ENCODE assay signal across 23 cellular contexts in genomic region chr7:109473172-109473571, GRCh38.
DNase-seq lines count a peak whose midpoint lies in the region; ATAC-seq, FAIRE-seq and TF ChIP-seq lines count a peak whose summit lies in the region.
"Had no signal": no experiment of that assay in that cellular context is flagged by ENCODE, and none has a peak within 500 bp of the region (broad histone marks: within the 10 kb centered on the region; RNA-seq: fewer than 3 reads in every experiment).

No MANE protein-coding gene starts in this region.

- no peak overlapping the region for H3K27ac ChIP-seq in SK-N-SH (ENCODE audit: low read depth in 2 of 2, low read length in 1 of 2)
- no peak overlapping the region for H3K27ac ChIP-seq in K562 (ENCODE audit: extremely low read depth, low read depth, low read length)
- H3K27ac ChIP-seq: 22Rv1, BLaER1 had no signal

- H3K9me3 ChIP-seq in SK-N-SH (no peaks in the 10 kb centered on the region), K562 (replicated peaks; ENCODE audit: control insufficient read depth, insufficient read depth, low read depth, low read length) (0 out of 2 replicates have a peak, but pooled peaks cover 2% of the 10 kb centered on the region)
- H3K9me3 ChIP-seq: BE2C, BLaER1 had no signal

- H3K9me2 ChIP-seq in SK-N-SH = no peaks in the 10 kb centered on the region

- TF ChIP-seq RAD21 in SK-N-SH (IDR thresholded peaks at IDR 0.05; ENCODE audit: low read length) (no peak), K562 (CRISPR knock-in tag; conservative IDR thresholded peaks at IDR 0.05 in 1 of 2, IDR thresholded peaks at IDR 0.05 in 1 of 2) (no peak)

- ATAC-seq in SK-N-SH treated with all-trans-retinoic acid at 6 μM for 48 hours (no peak), K562 (no peak)

- no peak for TF ChIP-seq POLR2A in K562 (conservative IDR thresholded peaks at IDR 0.05)

- CTCF ChIA-PET in SK-N-SH (lab: Yijun Ruan, JAX) = no interaction called here
- CTCF ChIA-PET in K562 (lab: Yijun Ruan, JAX; ENCODE audit: low intra/inter-chr PET ratio) = no interaction called here

- no peak for TF ChIP-seq CTCF in SK-N-SH (IDR thresholded peaks at IDR 0.05)
- TF ChIP-seq CTCF in K562 (IDR thresholded peaks at IDR 0.05 in 2 of 3, conservative IDR thresholded peaks at IDR 0.05 in 1 of 3; ENCODE audit: insufficient read depth in 2 of 3, low read depth in 1 of 3, low read length in 3 of 3) = no peak

- FAIRE-seq in A204.1 (lab: Jason Lieb, UNC) (peak; percentile 32), K562 (lab: Jason Lieb, UNC) (no peak)
- FAIRE-seq: GM12891, GM19239 had no signal

- DNase-seq in SK-N-SH (no peak), K562 (ENCODE audit: extremely low read depth in 1 of 4, low spot score in 3 of 4) (no peak), hippocampal formation (lab: John Stamatoyannopoulos, UW) (no peak)
- DNase-seq: ACHN; BE2C; C1 segment of cervical spinal cord; CD4-positive, alpha-beta memory T cell; CD4-positive, CD25-positive, alpha-beta regulatory T cell; CD8-positive, alpha-beta memory T cell; COR-L47; DMS 273 treated with DMSO at 0.1 percent for 48 hours; DMS153; DMS53; DMS79; DND-41; EL; GF-D8 had no signal

- H3K9me1 ChIP-seq in K562 (ENCODE audit: control insufficient read depth, insufficient read depth, low read length) = no peaks in the 10 kb centered on the region

- H3K27me3 ChIP-seq in SK-N-SH (ENCODE audit: insufficient read depth) (no peaks in the 10 kb centered on the region), K562 (ENCODE audit: control insufficient read depth in 2 of 2, insufficient read depth in 2 of 2, low read length in 2 of 2) (no peaks in the 10 kb centered on the region)
- H3K27me3 ChIP-seq: BE2C, BLaER1 had no signal

- H4K20me1 ChIP-seq in SK-N-SH (ENCODE audit: insufficient read depth) = no peaks in the 10 kb centered on the region
- no peaks in the 10 kb centered on the region for H4K20me1 ChIP-seq in K562 (replicated peaks; ENCODE audit: control insufficient read depth, insufficient read depth, low read length)
- H4K20me1 ChIP-seq: BLaER1 had no signal

- H3F3A ChIP-seq in SK-N-SH (replicated peaks; ENCODE audit: insufficient read depth) = no peaks in the 10 kb centered on the region

- H3K9ac ChIP-seq in SK-N-SH = no peak overlapping the region
- no peak overlapping the region for H3K9ac ChIP-seq in K562 (ENCODE audit: insufficient read depth in 1 of 2, low read depth in 2 of 2, low read length in 2 of 2)
- H3K9ac ChIP-seq: BLaER1 had no signal

- BruUV-seq in K562 (replicated peaks; lab: Mats Ljungman, UMichigan) = no TSS peak

- POLR2A ChIA-PET in SK-N-SH (lab: Yijun Ruan, JAX) = no interaction called here
- POLR2A ChIA-PET in K562 (lab: Yijun Ruan, JAX) = no interaction called here

- H2AFZ ChIP-seq in SK-N-SH (ENCODE audit: low read depth) = no peak overlapping the region
- no peak overlapping the region for H2AFZ ChIP-seq in K562 (ENCODE audit: low read depth, low read length)

- 51% methylated on average over 1 of the region's 1 CpG for WGBS in SK-N-SH (ENCODE audit: low lambda C conversion rate)
- WGBS in K562 (ENCODE audit: insufficient coverage, low coverage, missing lambda C conversion rate) = 5% methylated on average over 1 of the region's 1 CpG

- no peak overlapping the region for H3K4me3 ChIP-seq in SK-N-SH (ENCODE audit: low read depth in 2 of 2, low read length in 1 of 2)
- no peak overlapping the region for H3K4me3 ChIP-seq in K562
- H3K4me3 ChIP-seq: BLaER1 had no signal

- H3K79me2 ChIP-seq in SK-N-SH (ENCODE audit: insufficient read depth) (no peaks in the 10 kb centered on the region), K562 (ENCODE audit: control insufficient read depth, insufficient read depth, low read length) (no peaks in the 10 kb centered on the region)

- no peak overlapping the region for H3K4me2 ChIP-seq in SK-N-SH
- no peak overlapping the region for H3K4me2 ChIP-seq in K562 (ENCODE audit: insufficient read depth, low read length)
- H3K4me2 ChIP-seq: BLaER1 had no signal

- intact Hi-C loops in K562 (cut with micrococcal nuclease) = no loop called here

- in situ Hi-C loops in K562 (cut with MboI) = no loop called here

- H3K36me3 ChIP-seq in SK-N-SH (replicated peaks in 1 of 2; ENCODE audit: control insufficient read depth in 1 of 2, insufficient read depth in 2 of 2, low read length in 1 of 2) = no peaks in the 10 kb centered on the region
- no peaks in the 10 kb centered on the region for H3K36me3 ChIP-seq in K562 (ENCODE audit: control insufficient read depth, insufficient read depth, low read length)
- H3K36me3 ChIP-seq: BE2C, BLaER1 had no signal

- H3K4me1 ChIP-seq in SK-N-SH (ENCODE audit: control insufficient read depth in 1 of 2, insufficient read depth in 2 of 2, low read depth in 1 of 2, low read length in 1 of 2) = no peaks in the 10 kb centered on the region
- H3K4me1 ChIP-seq in K562 (replicated peaks in 1 of 2; ENCODE audit: control insufficient read depth in 2 of 2, insufficient read depth in 2 of 2, low read length in 2 of 2) = no peaks in the 10 kb centered on the region
- H3K4me1 ChIP-seq: BE2C, BLaER1 had no signal

- TF ChIP-seq EP300 in SK-N-SH (IDR thresholded peaks at IDR 0.05; ENCODE audit: borderline replicate concordance in 1 of 2, low read depth in 1 of 2, low read length in 1 of 2) = no peak
- TF ChIP-seq EP300 in K562 (IDR thresholded peaks at IDR 0.05; ENCODE audit: low read length) = no peak

TF ChIP-seq in SK-N-SH treated with all-trans-retinoic acid at 6 μM for 48 hours, 23 proteins besides CTCF, POLR2A, EP300 and RAD21:
- TF ChIP-seq ISL1 (CRISPR knock-in tag; IDR thresholded peaks at IDR 0.05) = no peak
- TF ChIP-seq ZFP30 (CRISPR knock-in tag; IDR thresholded peaks at IDR 0.05) = peak; percentile 82

TF ChIP-seq in SK-N-SH, 30 proteins besides CTCF, POLR2A, EP300 and RAD21 (continues in another document):
- TF ChIP-seq MXI1 (IDR thresholded peaks at IDR 0.05; ENCODE audit: low read depth, low read length) (no peak), NFIC (IDR thresholded peaks at IDR 0.05; ENCODE audit: borderline replicate concordance) (no peak), YY1 (IDR thresholded peaks at IDR 0.05; ENCODE audit: low read depth) (no peak), SIN3A (IDR thresholded peaks at IDR 0.05; ENCODE audit: borderline replicate concordance, low read depth, low read length) (no peak), GATA2 (CRISPR knock-in tag; IDR thresholded peaks at IDR 0.05) (no peak), TEAD4 (IDR thresholded peaks at IDR 0.05; ENCODE audit: borderline replicate concordance, insufficient read depth) (no peak), FOXM1 (IDR thresholded peaks at IDR 0.05; ENCODE audit: low read depth) (no peak), RFX5 (IDR thresholded peaks at IDR 0.05; ENCODE audit: low read length) (no peak), CHD2 (IDR thresholded peaks at IDR 0.05; ENCODE audit: low read length, partially characterized antibody) (no peak), JUND (IDR thresholded peaks at IDR 0.05) (no peak)
- TF ChIP-seq, protein P1, sequence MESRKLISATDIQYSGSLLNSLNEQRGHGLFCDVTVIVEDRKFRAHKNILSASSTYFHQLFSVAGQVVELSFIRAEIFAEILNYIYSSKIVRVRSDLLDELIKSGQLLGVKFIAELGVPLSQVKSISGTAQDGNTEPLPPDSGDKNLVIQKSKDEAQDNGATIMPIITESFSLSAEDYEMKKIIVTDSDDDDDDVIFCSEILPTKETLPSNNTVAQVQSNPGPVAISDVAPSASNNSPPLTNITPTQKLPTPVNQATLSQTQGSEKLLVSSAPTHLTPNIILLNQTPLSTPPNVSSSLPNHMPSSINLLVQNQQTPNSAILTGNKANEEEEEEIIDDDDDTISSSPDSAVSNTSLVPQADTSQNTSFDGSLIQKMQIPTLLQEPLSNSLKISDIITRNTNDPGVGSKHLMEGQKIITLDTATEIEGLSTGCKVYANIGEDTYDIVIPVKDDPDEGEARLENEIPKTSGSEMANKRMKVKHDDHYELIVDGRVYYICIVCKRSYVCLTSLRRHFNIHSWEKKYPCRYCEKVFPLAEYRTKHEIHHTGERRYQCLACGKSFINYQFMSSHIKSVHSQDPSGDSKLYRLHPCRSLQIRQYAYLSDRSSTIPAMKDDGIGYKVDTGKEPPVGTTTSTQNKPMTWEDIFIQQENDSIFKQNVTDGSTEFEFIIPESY (IDR thresholded peaks at IDR 0.05; ENCODE audit: borderline replicate concordance, low read depth) = no peak

TF ChIP-seq in K562, 482 proteins besides CTCF, POLR2A, EP300 and RAD21:
- TF ChIP-seq ZNF239 (CRISPR knock-in tag; IDR thresholded peaks at IDR 0.05) = no peak
- no peak for TF ChIP-seq KLF16 (IDR thresholded peaks at IDR 0.05)
- peak; percentile 32; the same call in 1 of the 2 replicates for TF ChIP-seq C11orf30 (IDR thresholded peaks at IDR 0.05; ENCODE audit: low read depth)
- TF ChIP-seq SNRNP70 (optimal IDR thresholded peaks at IDR 0.05; ENCODE audit: low read depth, low read length) = no peak
- TF ChIP-seq LARP7 (IDR thresholded peaks at IDR 0.05) = no peak
- peak; percentile 70 for TF ChIP-seq ZNF316 (IDR thresholded peaks at IDR 0.05)
- no peak for TF ChIP-seq ZNF696 (CRISPR knock-in tag; conservative IDR thresholded peaks at IDR 0.05)
- TF ChIP-seq KLF1 (tag; IDR thresholded peaks at IDR 0.05) = no peak
- no peak for TF ChIP-seq SREBF2 (CRISPR knock-in tag; IDR thresholded peaks at IDR 0.05)
- TF ChIP-seq CEBPB (tag; IDR thresholded peaks at IDR 0.05) = no peak
- no peak for TF ChIP-seq KLF10 (CRISPR knock-in tag; IDR thresholded peaks at IDR 0.05)
- TF ChIP-seq ZC3H11A (IDR thresholded peaks at IDR 0.05; ENCODE audit: low read depth, low read length) = no peak
- no peak for TF ChIP-seq EHMT2 (IDR thresholded peaks at IDR 0.05)
